2 cellular contexts compared by ENCODE assay signal in the genomic region with DNA sequence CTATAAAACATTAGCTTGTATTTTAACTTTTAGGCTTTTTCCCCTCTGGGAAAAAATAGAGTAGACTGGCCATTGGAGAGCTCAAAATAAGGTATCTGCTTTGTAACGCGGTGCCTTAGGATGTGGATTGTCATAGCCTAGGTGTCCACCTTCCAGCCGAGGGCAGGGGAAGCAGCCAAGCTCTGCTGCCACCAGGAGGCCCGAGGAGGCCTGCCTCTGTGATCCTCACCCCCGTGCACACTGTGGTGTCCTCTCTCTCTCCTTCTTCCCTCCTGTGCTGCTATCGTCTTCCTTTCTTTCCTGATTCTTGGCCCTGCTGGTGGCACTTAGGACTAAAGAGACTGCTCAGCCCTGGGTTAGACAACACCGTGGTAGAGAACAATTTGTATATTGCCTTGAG.
TF ChIP-seq lines count a peak whose summit lies in the region.

No MANE protein-coding gene starts in this region.

TF ChIP-seq in A549, 52 proteins besides CTCF, POLR2A, EP300 and RAD21 (continued from another document):
- TF ChIP-seq RCOR1 (IDR thresholded peaks at IDR 0.05; ENCODE audit: low read depth, low read length): no peak
- TF ChIP-seq HOXA7 (CRISPR knock-in tag; IDR thresholded peaks at IDR 0.05): no peak
TF ChIP-seq in A549: peak in this region for 1.

TF ChIP-seq in GM23338, 12 proteins besides CTCF, POLR2A, EP300 and RAD21:
- TF ChIP-seq, protein P1, sequence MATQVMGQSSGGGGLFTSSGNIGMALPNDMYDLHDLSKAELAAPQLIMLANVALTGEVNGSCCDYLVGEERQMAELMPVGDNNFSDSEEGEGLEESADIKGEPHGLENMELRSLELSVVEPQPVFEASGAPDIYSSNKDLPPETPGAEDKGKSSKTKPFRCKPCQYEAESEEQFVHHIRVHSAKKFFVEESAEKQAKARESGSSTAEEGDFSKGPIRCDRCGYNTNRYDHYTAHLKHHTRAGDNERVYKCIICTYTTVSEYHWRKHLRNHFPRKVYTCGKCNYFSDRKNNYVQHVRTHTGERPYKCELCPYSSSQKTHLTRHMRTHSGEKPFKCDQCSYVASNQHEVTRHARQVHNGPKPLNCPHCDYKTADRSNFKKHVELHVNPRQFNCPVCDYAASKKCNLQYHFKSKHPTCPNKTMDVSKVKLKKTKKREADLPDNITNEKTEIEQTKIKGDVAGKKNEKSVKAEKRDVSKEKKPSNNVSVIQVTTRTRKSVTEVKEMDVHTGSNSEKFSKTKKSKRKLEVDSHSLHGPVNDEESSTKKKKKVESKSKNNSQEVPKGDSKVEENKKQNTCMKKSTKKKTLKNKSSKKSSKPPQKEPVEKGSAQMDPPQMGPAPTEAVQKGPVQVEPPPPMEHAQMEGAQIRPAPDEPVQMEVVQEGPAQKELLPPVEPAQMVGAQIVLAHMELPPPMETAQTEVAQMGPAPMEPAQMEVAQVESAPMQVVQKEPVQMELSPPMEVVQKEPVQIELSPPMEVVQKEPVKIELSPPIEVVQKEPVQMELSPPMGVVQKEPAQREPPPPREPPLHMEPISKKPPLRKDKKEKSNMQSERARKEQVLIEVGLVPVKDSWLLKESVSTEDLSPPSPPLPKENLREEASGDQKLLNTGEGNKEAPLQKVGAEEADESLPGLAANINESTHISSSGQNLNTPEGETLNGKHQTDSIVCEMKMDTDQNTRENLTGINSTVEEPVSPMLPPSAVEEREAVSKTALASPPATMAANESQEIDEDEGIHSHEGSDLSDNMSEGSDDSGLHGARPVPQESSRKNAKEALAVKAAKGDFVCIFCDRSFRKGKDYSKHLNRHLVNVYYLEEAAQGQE (IDR thresholded peaks at IDR 0.05; ENCODE audit: unreplicated experiment): no peak
- no peak for TF ChIP-seq CREB1 (CRISPR knock-in tag; IDR thresholded peaks at IDR 0.05; ENCODE audit: low read depth)
